ENCODE assay signal across 11 cellular contexts in genomic region chr11:115941481-115941993, GRCh38.
DNase-seq lines count a peak whose midpoint lies in the region; ATAC-seq and TF ChIP-seq lines count a peak whose summit lies in the region.
"Had no signal": no experiment of that assay in that cellular context is flagged by ENCODE, and none has a peak within 500 bp of the region (broad histone marks: within the 10 kb centered on the region; RNA-seq: fewer than 3 reads in every experiment).

No MANE protein-coding gene starts in this region.

- H3K4me3 Mint-ChIP-seq in activated T-helper 2 cell treated with anti-CD3 and anti-CD28 coated beads, Interferon-gamma antibody, Interleukin-2, Interleukin-4, amounts not matched to agents 10 μg/mL and 5 μg/mL and 100 μg/mL, durations not matched to agents 14 hours and 24 hours and 36 hours (ENCODE audit: low read depth) = no peak overlapping the region
- no peak overlapping the region for H3K4me3 Mint-ChIP-seq in stimulated activated memory B cell treated with anti-CD40 and anti-IgM and Interleukin-4, amounts not matched to agents 10 μg/mL and 1 μg/mL and 100 μg/mL, for 72 hours
- H3K4me3 Mint-ChIP-seq in activated CD8-positive, alpha-beta memory T cell treated with anti-CD3 and anti-CD28 coated beads, Interleukin-2, amount 10 ng/mL, durations not matched to agents 7 days and 5 days = no peak overlapping the region
- no peak overlapping the region for H3K4me3 Mint-ChIP-seq in immature natural killer cell

- no peak overlapping the region for H3K4me3 ChIP-seq in left ventricle myocardium inferior
- H3K4me3 ChIP-seq: psoas muscle had no signal

- peak; percentile 37 for ATAC-seq in stimulated activated memory B cell treated with anti-CD40 and anti-IgM and Interleukin-4, amounts not matched to agents 10 μg/mL and 1 μg/mL and 100 μg/mL, for 72 hours
- ATAC-seq in GM19324 (IDR thresholded peaks at IDR 0.05; ENCODE audit: low FRiP score, unreplicated experiment) = no peak
- ATAC-seq in activated CD8-positive, alpha-beta memory T cell treated with anti-CD3 and anti-CD28 coated beads, Interleukin-2, amount 10 ng/mL, durations not matched to agents 7 days and 5 days = no peak
- ATAC-seq: psoas muscle had no signal

- H3K27ac ChIP-seq in left ventricle myocardium inferior (replicated peaks) = peak overlapping the region; percentile 56
- H3K27ac ChIP-seq: psoas muscle had no signal

- CTCF ChIA-PET in activated CD8-positive, alpha-beta memory T cell treated with anti-CD3 and anti-CD28 coated beads, Interleukin-2, amount 10 ng/mL, durations not matched to agents 7 days and 5 days (lab: Charles Lee) = no interaction called here

- intact Hi-C loops in activated T-helper 2 cell treated with anti-CD3 and anti-CD28 coated beads, Interferon-gamma antibody, Interleukin-2, Interleukin-4, amounts not matched to agents 10 μg/mL and 5 μg/mL and 100 μg/mL, durations not matched to agents 14 hours and 24 hours and 36 hours (cut with micrococcal nuclease) = loop anchor here (1.0 kb wide), 1 partner anchor 16 kb away; no protein-coding TSS in a partner anchor
- intact Hi-C loops in left ventricle myocardium inferior (cut with micrococcal nuclease) = no loop called here

- H3K27me3 Mint-ChIP-seq in activated T-helper 2 cell treated with anti-CD3 and anti-CD28 coated beads, Interferon-gamma antibody, Interleukin-2, Interleukin-4, amounts not matched to agents 10 μg/mL and 5 μg/mL and 100 μg/mL, durations not matched to agents 14 hours and 24 hours and 36 hours (ENCODE audit: low read depth) = peaks cover 6% of the 10 kb centered on the region
- H3K27me3 Mint-ChIP-seq in stimulated activated memory B cell treated with anti-CD40 and anti-IgM and Interleukin-4, amounts not matched to agents 10 μg/mL and 1 μg/mL and 100 μg/mL, for 72 hours = peaks cover 2% of the 10 kb centered on the region
- no peaks in the 10 kb centered on the region for H3K27me3 Mint-ChIP-seq in activated CD8-positive, alpha-beta memory T cell treated with anti-CD3 and anti-CD28 coated beads, Interleukin-2, amount 10 ng/mL, durations not matched to agents 7 days and 5 days
- H3K27me3 Mint-ChIP-seq in immature natural killer cell (ENCODE audit: low read depth in 3 of 3) = peaks cover 1 to 7% (median 5%) of the 10 kb centered on the region in 3 donors

- H3K27ac Mint-ChIP-seq in activated T-helper 2 cell treated with anti-CD3 and anti-CD28 coated beads, Interferon-gamma antibody, Interleukin-2, Interleukin-4, amounts not matched to agents 10 μg/mL and 5 μg/mL and 100 μg/mL, durations not matched to agents 14 hours and 24 hours and 36 hours = peak overlapping the region; percentile 31
- H3K27ac Mint-ChIP-seq in stimulated activated memory B cell treated with anti-CD40 and anti-IgM and Interleukin-4, amounts not matched to agents 10 μg/mL and 1 μg/mL and 100 μg/mL, for 72 hours = no peak overlapping the region
- no peak overlapping the region for H3K27ac Mint-ChIP-seq in activated CD8-positive, alpha-beta memory T cell treated with anti-CD3 and anti-CD28 coated beads, Interleukin-2, amount 10 ng/mL, durations not matched to agents 7 days and 5 days
- H3K27ac Mint-ChIP-seq in immature natural killer cell = no peak overlapping the region

- TF ChIP-seq CTCF in left ventricle myocardium inferior (IDR thresholded peaks at IDR 0.05; ENCODE audit: borderline replicate concordance) = no peak

- DNase-seq in HK-2 (ENCODE audit: unreplicated experiment) (peak; percentile 77), left ventricle myocardium inferior (peak; percentile 56), NCI-H82 treated with DMSO at 0.1 percent for 48 hours (lab: John Stamatoyannopoulos, UW; ENCODE audit: unreplicated experiment) (no peak), immature natural killer cell (no peak)
- DNase-seq in activated T-helper 2 cell treated with anti-CD3 and anti-CD28 coated beads, Interferon-gamma antibody, Interleukin-2, Interleukin-4, amounts not matched to agents 10 μg/mL and 5 μg/mL and 100 μg/mL, durations not matched to agents 14 hours and 24 hours and 36 hours (ENCODE audit: low spot score) = no peak
- DNase-seq in activated CD8-positive, alpha-beta memory T cell treated with anti-CD3 and anti-CD28 coated beads, Interleukin-2, amount 10 ng/mL, durations not matched to agents 7 days and 5 days = no peak
- DNase-seq: erythroblast, NCI-H69 had no signal

- H3K27me3 ChIP-seq in left ventricle myocardium inferior (ENCODE audit: low read depth) = peaks cover 55% of the 10 kb centered on the region

- H3K36me3 Mint-ChIP-seq in activated T-helper 2 cell treated with anti-CD3 and anti-CD28 coated beads, Interferon-gamma antibody, Interleukin-2, Interleukin-4, amounts not matched to agents 10 μg/mL and 5 μg/mL and 100 μg/mL, durations not matched to agents 14 hours and 24 hours and 36 hours (ENCODE audit: low read depth) = no peaks in the 10 kb centered on the region
- H3K36me3 Mint-ChIP-seq in stimulated activated memory B cell treated with anti-CD40 and anti-IgM and Interleukin-4, amounts not matched to agents 10 μg/mL and 1 μg/mL and 100 μg/mL, for 72 hours = no peaks in the 10 kb centered on the region
- H3K36me3 Mint-ChIP-seq in activated CD8-positive, alpha-beta memory T cell treated with anti-CD3 and anti-CD28 coated beads, Interleukin-2, amount 10 ng/mL, durations not matched to agents 7 days and 5 days = no peaks in the 10 kb centered on the region
- peaks cover 0 to 3% (median 0%) of the 10 kb centered on the region in 3 donors for H3K36me3 Mint-ChIP-seq in immature natural killer cell

- H3K9me3 Mint-ChIP-seq in activated T-helper 2 cell treated with anti-CD3 and anti-CD28 coated beads, Interferon-gamma antibody, Interleukin-2, Interleukin-4, amounts not matched to agents 10 μg/mL and 5 μg/mL and 100 μg/mL, durations not matched to agents 14 hours and 24 hours and 36 hours = no peaks in the 10 kb centered on the region
- H3K9me3 Mint-ChIP-seq in stimulated activated memory B cell treated with anti-CD40 and anti-IgM and Interleukin-4, amounts not matched to agents 10 μg/mL and 1 μg/mL and 100 μg/mL, for 72 hours = peaks cover 4% of the 10 kb centered on the region
- H3K9me3 Mint-ChIP-seq in activated CD8-positive, alpha-beta memory T cell treated with anti-CD3 and anti-CD28 coated beads, Interleukin-2, amount 10 ng/mL, durations not matched to agents 7 days and 5 days (ENCODE audit: low read depth) = no peaks in the 10 kb centered on the region
- H3K9me3 Mint-ChIP-seq in immature natural killer cell = peaks cover 0 to 5% (median 0%) of the 10 kb centered on the region in 6 donors

- no peaks in the 10 kb centered on the region for H3K36me3 ChIP-seq in left ventricle myocardium inferior

- H3K4me1 Mint-ChIP-seq in activated T-helper 2 cell treated with anti-CD3 and anti-CD28 coated beads, Interferon-gamma antibody, Interleukin-2, Interleukin-4, amounts not matched to agents 10 μg/mL and 5 μg/mL and 100 μg/mL, durations not matched to agents 14 hours and 24 hours and 36 hours (ENCODE audit: low read depth) = peaks cover 5% of the 10 kb centered on the region
- peaks cover 8% of the 10 kb centered on the region for H3K4me1 Mint-ChIP-seq in stimulated activated memory B cell treated with anti-CD40 and anti-IgM and Interleukin-4, amounts not matched to agents 10 μg/mL and 1 μg/mL and 100 μg/mL, for 72 hours
- no peaks in the 10 kb centered on the region for H3K4me1 Mint-ChIP-seq in activated CD8-positive, alpha-beta memory T cell treated with anti-CD3 and anti-CD28 coated beads, Interleukin-2, amount 10 ng/mL, durations not matched to agents 7 days and 5 days
- H3K4me1 Mint-ChIP-seq in immature natural killer cell = peaks cover 0 to 8% of the 10 kb centered on the region in 2 donors

- no peaks in the 10 kb centered on the region for H3K4me1 ChIP-seq in left ventricle myocardium inferior
- H3K4me1 ChIP-seq: psoas muscle had no signal

- no peaks in the 10 kb centered on the region for H3K9me3 ChIP-seq in left ventricle myocardium inferior (replicated peaks)
- H3K9me3 ChIP-seq: psoas muscle had no signal

Comparison
In these comparisons a context has a peak if more than half of its experiments do, and no peak if none do; other contexts are left out.
1. DNase-seq: peak in HK-2 (single experiment) and left ventricle myocardium inferior (single experiment); none in activated T-helper 2 cell treated with anti-CD3 and anti-CD28 coated beads, Interferon-gamma antibody, Interleukin-2, Interleukin-4, amounts not matched to agents 10 μg/mL and 5 μg/mL and 100 μg/mL, durations not matched to agents 14 hours and 24 hours and 36 hours (single experiment), activated CD8-positive, alpha-beta memory T cell treated with anti-CD3 and anti-CD28 coated beads, Interleukin-2, amount 10 ng/mL, durations not matched to agents 7 days and 5 days (single experiment), NCI-H82 treated with DMSO at 0.1 percent for 48 hours (single experiment) and immature natural killer cell (0 of 3).